ENCODE assay signal across 20 cellular contexts in the genomic region with DNA sequence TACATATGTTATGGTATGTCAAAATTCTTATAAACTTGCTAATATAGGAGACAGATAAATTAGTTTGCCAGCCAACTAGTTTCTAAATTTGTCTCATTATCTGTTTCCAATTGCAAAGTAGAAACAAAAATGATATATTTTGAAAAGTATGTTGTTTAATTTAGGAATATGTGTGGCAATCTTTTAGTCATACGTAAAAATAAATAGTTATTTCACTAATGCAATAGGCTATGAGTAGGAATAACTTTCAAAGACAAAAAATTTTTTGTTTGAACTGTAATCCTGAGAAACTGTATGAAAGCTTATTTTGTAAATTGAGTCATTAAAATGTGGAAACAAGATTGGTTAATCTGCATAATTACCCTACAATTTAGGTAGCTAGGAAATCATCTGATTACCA.
DNase-seq lines count a peak whose midpoint lies in the region; ATAC-seq and TF ChIP-seq lines count a peak whose summit lies in the region.
"Had no signal": no experiment of that assay in that cellular context is flagged by ENCODE, and none has a peak within 500 bp of the region (broad histone marks: within the 10 kb centered on the region; RNA-seq: fewer than 3 reads in every experiment).

No MANE protein-coding gene starts in this region.

- WGBS in IMR-90 (ENCODE audit: extremely low coverage in 2 of 2, insufficient read length in 1 of 2), 2 experiments = no CpG with 5 or more reads among the region's 1 CpG

- CTCF ChIA-PET in IMR-90 (lab: Yijun Ruan, JAX) = interaction anchor here (0.6 to 1.0 kb wide), 2 partner anchors 188 to 257 kb away, joined by 4 to 6 read pairs; no protein-coding TSS in a partner anchor

- TF ChIP-seq POLR2A in IMR-90 (IDR thresholded peaks at IDR 0.05; ENCODE audit: low read depth, low read length) = no peak

- peaks cover 6% of the 10 kb centered on the region; the same call in 1 of the 2 replicates for H3K9me3 ChIP-seq in IMR-90 (ENCODE audit: control insufficient read depth, insufficient read depth, low read length)

- intact Hi-C loops in IMR-90 (cut with micrococcal nuclease) (loop anchor here (2.0 kb wide), 1 partner anchor 100 kb away; no protein-coding TSS in a partner anchor), posterior cingulate gyrus (cut with DNase I) (no loop called here)
- intact Hi-C loops in activated T-helper 1 cell treated with anti-CD3 and anti-CD28 coated beads, Interleukin-12 subunit alpha, Interleukin-12 subunit beta, Interleukin-2, Interleukin-4 antibody, amounts not matched to agents 30 ng/mL and 10 ng/mL and 1 ng/mL, durations not matched to agents 14 hours and 24 hours and 36 hours (cut with micrococcal nuclease) = no loop called here

- H3K18ac ChIP-seq in IMR-90 (ENCODE audit: low read depth, low read length) = peak overlapping the region; percentile 100; the same call in 1 of the 2 replicates

- no peaks in the 10 kb centered on the region for H3K36me3 Mint-ChIP-seq in activated T-helper 1 cell treated with anti-CD3 and anti-CD28 coated beads, Interleukin-12 subunit alpha, Interleukin-12 subunit beta, Interleukin-2, Interleukin-4 antibody, amounts not matched to agents 30 ng/mL and 10 ng/mL and 1 ng/mL, durations not matched to agents 14 hours and 24 hours and 36 hours (ENCODE audit: low read depth)
- H3K36me3 Mint-ChIP-seq in chondrocyte (ENCODE audit: low read depth) = peaks cover 3% of the 10 kb centered on the region
- H3K36me3 Mint-ChIP-seq: CD8-positive, alpha-beta T cell; IgD-negative memory B cell had no signal

- H3K4me3 Mint-ChIP-seq in activated T-helper 1 cell treated with anti-CD3 and anti-CD28 coated beads, Interleukin-12 subunit alpha, Interleukin-12 subunit beta, Interleukin-2, Interleukin-4 antibody, amounts not matched to agents 30 ng/mL and 10 ng/mL and 1 ng/mL, durations not matched to agents 14 hours and 24 hours and 36 hours = no peak overlapping the region
- H3K4me3 Mint-ChIP-seq in chondrocyte (ENCODE audit: unreplicated experiment) = no peak overlapping the region
- H3K4me3 Mint-ChIP-seq: B cell; CD8-positive, alpha-beta T cell; GM23338; HFFc6; IgD-negative memory B cell had no signal

- in situ Hi-C loops in IMR-90 (cut with MboI; ENCODE audit: low sequenced_read_pairs) = no loop called here

- H3K9me1 ChIP-seq in IMR-90 (ENCODE audit: insufficient read depth, low read length) = peaks cover 3% of the 10 kb centered on the region

- no peaks in the 10 kb centered on the region for H3K27me3 Mint-ChIP-seq in activated T-helper 1 cell treated with anti-CD3 and anti-CD28 coated beads, Interleukin-12 subunit alpha, Interleukin-12 subunit beta, Interleukin-2, Interleukin-4 antibody, amounts not matched to agents 30 ng/mL and 10 ng/mL and 1 ng/mL, durations not matched to agents 14 hours and 24 hours and 36 hours (ENCODE audit: insufficient read depth)
- no peaks in the 10 kb centered on the region for H3K27me3 Mint-ChIP-seq in chondrocyte (ENCODE audit: low read depth)
- H3K27me3 Mint-ChIP-seq: B cell, IgD-negative memory B cell had no signal

- H3K56ac ChIP-seq in IMR-90 (ENCODE audit: extremely low read depth, insufficient read depth, low read length) = no peak overlapping the region

- BruUV-seq in IMR-90 (replicated peaks; lab: Mats Ljungman, UMichigan) = no TSS peak

- H3K27ac Mint-ChIP-seq in activated T-helper 1 cell treated with anti-CD3 and anti-CD28 coated beads, Interleukin-12 subunit alpha, Interleukin-12 subunit beta, Interleukin-2, Interleukin-4 antibody, amounts not matched to agents 30 ng/mL and 10 ng/mL and 1 ng/mL, durations not matched to agents 14 hours and 24 hours and 36 hours = no peak overlapping the region
- no peak overlapping the region for H3K27ac Mint-ChIP-seq in chondrocyte (ENCODE audit: unreplicated experiment)
- H3K27ac Mint-ChIP-seq: B cell; CD8-positive, alpha-beta T cell; GM23338; HFFc6; IgD-negative memory B cell had no signal

- no peak overlapping the region for H3K23ac ChIP-seq in IMR-90 (ENCODE audit: low read depth, low read length)

- POLR2A ChIA-PET in IMR-90 (lab: Charles Lee; ENCODE audit: unreplicated experiment) = interaction anchor here (0.6 kb wide), 1 partner anchor 209 kb away, joined by 7 read pairs; no protein-coding TSS in a partner anchor

- H3K9ac ChIP-seq in IMR-90 (ENCODE audit: low read depth, low read length) = no peak overlapping the region
- H3K9ac ChIP-seq: BLaER1 treated with 17β-estradiol and CSF1 and Interleukin-3, amounts not matched to agents 10 nM and 100 nM had no signal

- no peaks in the 10 kb centered on the region for H3K4me1 Mint-ChIP-seq in activated T-helper 1 cell treated with anti-CD3 and anti-CD28 coated beads, Interleukin-12 subunit alpha, Interleukin-12 subunit beta, Interleukin-2, Interleukin-4 antibody, amounts not matched to agents 30 ng/mL and 10 ng/mL and 1 ng/mL, durations not matched to agents 14 hours and 24 hours and 36 hours (ENCODE audit: low read depth)
- H3K4me1 Mint-ChIP-seq in chondrocyte (ENCODE audit: low read depth) = no peaks in the 10 kb centered on the region
- H3K4me1 Mint-ChIP-seq: B cell, GM23338, IgD-negative memory B cell had no signal

- H3K27me3 ChIP-seq in IMR-90 (ENCODE audit: control insufficient read depth, insufficient read depth, low read length) = no peaks in the 10 kb centered on the region
- H3K27me3 ChIP-seq: BLaER1 treated with 17β-estradiol and CSF1 and Interleukin-3, amounts not matched to agents 10 nM and 100 nM had no signal

- no peaks in the 10 kb centered on the region for H3K36me3 ChIP-seq in IMR-90 (ENCODE audit: control insufficient read depth, insufficient read depth, low read length)
- H3K36me3 ChIP-seq: BLaER1 treated with 17β-estradiol and CSF1 and Interleukin-3, amounts not matched to agents 10 nM and 100 nM had no signal

- H3K27ac ChIP-seq in IMR-90 (ENCODE audit: insufficient read depth, low read length) = peak overlapping the region; percentile 27; the same call in 1 of the 2 replicates
- H3K27ac ChIP-seq: BLaER1 treated with 17β-estradiol and CSF1 and Interleukin-3, amounts not matched to agents 10 nM and 100 nM had no signal

- H2AK5ac ChIP-seq in IMR-90 (ENCODE audit: low read depth, low read length) = no peak overlapping the region

- H2BK120ac ChIP-seq in IMR-90 (ENCODE audit: low read depth, low read length) = peak overlapping the region; percentile 94; the same call in 1 of the 2 replicates

- TF ChIP-seq CTCF in IMR-90 (conservative IDR thresholded peaks at IDR 0.05; ENCODE audit: low read depth, low read length) (no peak), chondrocyte (IDR thresholded peaks at IDR 0.05) (no peak)

- H3K4me1 ChIP-seq in IMR-90 (ENCODE audit: control insufficient read depth, insufficient read depth, low read length) = peaks cover 14% of the 10 kb centered on the region
- H3K4me1 ChIP-seq: BLaER1 treated with 17β-estradiol and CSF1 and Interleukin-3, amounts not matched to agents 10 nM and 100 nM had no signal

- H2AFZ ChIP-seq in IMR-90 (replicated peaks; ENCODE audit: low read length, poor library complexity) = no peak overlapping the region
- H2AFZ ChIP-seq: GM23338 had no signal

- no peak for TF ChIP-seq RAD21 in IMR-90 (IDR thresholded peaks at IDR 0.05; ENCODE audit: low read length)

- no peak overlapping the region for H3K14ac ChIP-seq in IMR-90 (replicated peaks; ENCODE audit: low read depth, low read length)

- no peaks in the 10 kb centered on the region for H3K79me1 ChIP-seq in IMR-90 (ENCODE audit: low read depth in 1 of 2, low read length in 2 of 2)

- H4K8ac ChIP-seq in IMR-90 (ENCODE audit: low read depth in 2 of 2, low read length in 2 of 2) = peak overlapping the region; percentile 11 to 99; a peak in 2 of 4 replicates

- H3K4me3 ChIP-seq in IMR-90 (ENCODE audit: insufficient read depth, low read depth, low read length) = no peak overlapping the region
- H3K4me3 ChIP-seq: BLaER1 treated with 17β-estradiol and CSF1 and Interleukin-3, amounts not matched to agents 10 nM and 100 nM; GM23338 had no signal

- H3K4ac ChIP-seq in IMR-90 (ENCODE audit: low read depth, low read length) = peak overlapping the region; percentile 93; the same call in 1 of the 2 replicates

- H2BK15ac ChIP-seq in IMR-90 (ENCODE audit: low read depth, low read length) = peak overlapping the region; percentile 93; the same call in 1 of the 3 replicates

- H3K9me3 Mint-ChIP-seq in activated T-helper 1 cell treated with anti-CD3 and anti-CD28 coated beads, Interleukin-12 subunit alpha, Interleukin-12 subunit beta, Interleukin-2, Interleukin-4 antibody, amounts not matched to agents 30 ng/mL and 10 ng/mL and 1 ng/mL, durations not matched to agents 14 hours and 24 hours and 36 hours = no peaks in the 10 kb centered on the region
- peaks cover 8% of the 10 kb centered on the region for H3K9me3 Mint-ChIP-seq in chondrocyte (ENCODE audit: low read depth)
- H3K9me3 Mint-ChIP-seq: HFFc6 had no signal

- H2AK9ac ChIP-seq in IMR-90 (replicated peaks; ENCODE audit: low read depth, low read length, poor library complexity) = no peak overlapping the region

- peak; percentile 84 for ATAC-seq in IMR-90 (ENCODE audit: low read depth)
- ATAC-seq: CD8-positive, alpha-beta T cell; GM23338; HCT116 had no signal

- DNase-seq in EH (ENCODE audit: low read depth) = peak; percentile 20
- peak; percentile 60 for DNase-seq in IMR-90
- DNase-seq in fibroblast of gingiva (ENCODE audit: low read depth) = peak; percentile 71
- no peak for DNase-seq in activated T-helper 1 cell treated with anti-CD3 and anti-CD28 coated beads, Interleukin-12 subunit alpha, Interleukin-12 subunit beta, Interleukin-2, Interleukin-4 antibody, amounts not matched to agents 30 ng/mL and 10 ng/mL and 1 ng/mL, durations not matched to agents 14 hours and 24 hours and 36 hours (ENCODE audit: low spot score)
- no peak for DNase-seq in posterior cingulate gyrus
- no peak for DNase-seq in UCSD-AML1 (lab: John Stamatoyannopoulos, UW; ENCODE audit: unreplicated experiment)
- DNase-seq in chondrocyte (ENCODE audit: low spot score) = no peak
- DNase-seq: CD8-positive, alpha-beta T cell; COR-L47; DMS 273 treated with DMSO at 0.1 percent for 48 hours; DMS53; DND-41; GDM1; HFFc6; KBM-7 had no signal

- H4K91ac ChIP-seq in IMR-90 (ENCODE audit: insufficient read depth, low read depth, low read length) = no peak overlapping the region

- no peaks in the 10 kb centered on the region for H4K20me1 ChIP-seq in IMR-90 (ENCODE audit: insufficient read depth, low read length)
- H4K20me1 ChIP-seq: BLaER1 treated with 17β-estradiol and CSF1 and Interleukin-3, amounts not matched to agents 10 nM and 100 nM had no signal

- dilution Hi-C loops in IMR-90 (cut with HindIII; ENCODE audit: low sequenced_read_pairs, unreplicated experiment) = no loop called here

- peak overlapping the region; percentile 98; the same call in 1 of the 2 replicates for H2BK20ac ChIP-seq in IMR-90 (ENCODE audit: low read depth, low read length)

- H2BK5ac ChIP-seq in IMR-90 (ENCODE audit: low read depth, low read length, poor library complexity, severe bottlenecking) = peak overlapping the region; percentile 99

- peak overlapping the region; percentile 100; the same call in 1 of the 2 replicates for H4K5ac ChIP-seq in IMR-90 (ENCODE audit: low read depth, low read length)

- peak overlapping the region; percentile 67; the same call in 1 of the 2 replicates for H3K4me2 ChIP-seq in IMR-90 (ENCODE audit: low read depth, low read length)
- H3K4me2 ChIP-seq: BLaER1 treated with 17β-estradiol and CSF1 and Interleukin-3, amounts not matched to agents 10 nM and 100 nM; GM23338 had no signal

TF ChIP-seq in IMR-90, 13 proteins besides CTCF, POLR2A, EP300 and RAD21 (continues in another document):
- peak; percentile 91 for TF ChIP-seq CEBPB (IDR thresholded peaks at IDR 0.05; ENCODE audit: low read depth, low read length)

Comparison
In these comparisons a context has a peak if more than half of its experiments do, and no peak if none do; other contexts are left out.
1. DNase-seq: peak in EH (single experiment), IMR-90 (single experiment) and fibroblast of gingiva (single experiment); none in activated T-helper 1 cell treated with anti-CD3 and anti-CD28 coated beads, Interleukin-12 subunit alpha, Interleukin-12 subunit beta, Interleukin-2, Interleukin-4 antibody, amounts not matched to agents 30 ng/mL and 10 ng/mL and 1 ng/mL, durations not matched to agents 14 hours and 24 hours and 36 hours (single experiment), posterior cingulate gyrus (0 of 10), UCSD-AML1 (single experiment) and chondrocyte (single experiment).